Comparison of ENCODE assay signal across 24 cellular contexts in genomic region chr1:14596591-14596990, GRCh38.
"Had no signal": no experiment of that assay in that cellular context is flagged by ENCODE, and none has a peak within 500 bp of the region (broad histone marks: within the 10 kb centered on the region; RNA-seq: fewer than 3 reads in every experiment).

No MANE protein-coding gene starts in this region.

- DNase-seq: Karpas-422, KG1, MG63, NCI-H1092, NCI-H1105 treated with DMSO at 0.1 percent for 48 hours, NCI-H1417 treated with DMSO at 0.1 percent for 48 hours, NCI-H146, NCI-H1694 treated with DMSO at 0.1 percent for 48 hours, NCI-H1930, NCI-H2081, NCI-H2107, NCI-H226, NCI-H446, NCI-H510A, NCI-H524 treated with DMSO at 0.1 percent for 48 hours, NCI-H69, NCI-H774, Right ventricle myocardium superior, RPMI8226, SIG-M5, SW 1271 had no signal

- H3K36me3 ChIP-seq: MG63, SJSA1 had no signal

- H3K9me3 ChIP-seq: MG63, SJSA1 had no signal

- H3K4me3 ChIP-seq: MG63, SJSA1, SK-N-MC had no signal

- H3K27ac ChIP-seq: SJSA1, SK-N-MC had no signal

- FAIRE-seq: RCC 7860 had no signal
